Comparison of ENCODE assay signal across 9 cellular contexts in genomic region chr6:41801380-41801779, GRCh38. TPM values are rescaled to one million over a fixed set of nuclear protein-coding genes. Genes with fewer than 3 reads are reported as not detected.
DNase-seq lines count a peak whose midpoint lies in the region; TF ChIP-seq lines count a peak whose summit lies in the region.
"Had no signal": no experiment of that assay in that cellular context is flagged by ENCODE, and none has a peak within 500 bp of the region (broad histone marks: within the 10 kb centered on the region; RNA-seq: fewer than 3 reads in every experiment).

No MANE protein-coding gene starts in this region.

- H3K36me3 ChIP-seq in WERI-Rb-1 (peaks cover 94% of the 10 kb centered on the region), kidney epithelial cell (ENCODE audit: control insufficient read depth, insufficient read depth, low read length) (peaks cover under 1% of the 10 kb centered on the region)

- H3K27ac ChIP-seq in WERI-Rb-1 = no peak overlapping the region

- H3K36me3 Mint-ChIP-seq in CD14-positive monocyte = peaks cover 23 to 35% of the 10 kb centered on the region in 2 donors

- no peaks in the 10 kb centered on the region for H3K27me3 ChIP-seq in WERI-Rb-1 (ENCODE audit: insufficient read depth, low read depth, severe bottlenecking)
- no peaks in the 10 kb centered on the region for H3K27me3 ChIP-seq in kidney epithelial cell (ENCODE audit: control insufficient read depth, insufficient read depth, low read length)

- H3K4me3 ChIP-seq in HFF-Myc (replicated peaks; ENCODE audit: low read depth, low read length) (no peak overlapping the region), WERI-Rb-1 (ENCODE audit: low read depth, low read length) (no peak overlapping the region), kidney epithelial cell (ENCODE audit: low read depth, low read length) (no peak overlapping the region)

- no peak overlapping the region for H3K4me3 Mint-ChIP-seq in CD14-positive monocyte

- H3K9me3 Mint-ChIP-seq in CD14-positive monocyte = peaks cover 0 to 3% (median 0%) of the 10 kb centered on the region in 7 donors

- no peaks in the 10 kb centered on the region for H3K9me3 ChIP-seq in WERI-Rb-1 (ENCODE audit: severe bottlenecking)

- intact Hi-C loops in CD14-positive monocyte (cut with micrococcal nuclease) = no loop called here

- H3K27ac Mint-ChIP-seq in CD14-positive monocyte = no peak overlapping the region

- H3K27me3 Mint-ChIP-seq in CD14-positive monocyte (ENCODE audit: low read depth in 3 of 3) = peaks cover 0 to 2% (median 0%) of the 10 kb centered on the region in 3 donors

- H3K4me1 Mint-ChIP-seq in CD14-positive monocyte = no peaks in the 10 kb centered on the region

- DNase-seq in CD14-positive monocyte (ENCODE audit: low spot score) (no peak), HFF-Myc (ENCODE audit: extremely low read depth, low read depth) (no peak), WERI-Rb-1 (no peak), kidney epithelial cell (ENCODE audit: low read depth) (no peak), NCI-H2081 treated with DMSO at 0.1 percent for 48 hours (lab: John Stamatoyannopoulos, UW) (no peak), SW480 (ENCODE audit: low spot score) (no peak), COLO829 (ENCODE audit: low spot score) (no peak)
- DNase-seq in NK-92 treated with Interleukin-12 subunit alpha and Interleukin-12 subunit beta, amount 100 ng/mL, for 24 hours (lab: John Stamatoyannopoulos, UW) = no peak

- TF ChIP-seq CTCF in CD14-positive monocyte (IDR thresholded peaks at IDR 0.05) (peak; percentile 21), HFF-Myc (IDR thresholded peaks at IDR 0.05; ENCODE audit: low read depth, low read length, missing control alignments) (peak; percentile 67), WERI-Rb-1 (IDR thresholded peaks at IDR 0.05; ENCODE audit: low read depth, low read length) (peak; percentile 41; the same call in 1 of the 2 replicates), kidney epithelial cell (IDR thresholded peaks at IDR 0.05; ENCODE audit: insufficient read depth, low read length, poor library complexity, severe bottlenecking) (peak; percentile 63)

RNA-seq across cellular contexts. Expression of gene TOMM6, which starts 13.9 kb away (rescaled TPM):
- 100 to 1,000 TPM; 343 to 382 TPM for polyA plus RNA-seq in CD14-positive monocyte
- total RNA-seq in kidney epithelial cell = 125 and 143 TPM in 2 replicates

RNA-seq across cellular contexts. Expression of gene PRICKLE4, which starts 20.8 kb away (rescaled TPM):
- not detected for polyA plus RNA-seq in CD14-positive monocyte
- not detected in 2 replicates for total RNA-seq in kidney epithelial cell

RNA-seq across cellular contexts. Expression of gene FRS3, which starts 21.7 kb away (rescaled TPM):
- 1 to 10 TPM; 1.3 to 2.6 TPM for polyA plus RNA-seq in CD14-positive monocyte
- 2.1 and 4.0 TPM in 2 replicates for total RNA-seq in kidney epithelial cell

RNA-seq across cellular contexts. Expression of gene PGC, which starts 54.2 kb away (rescaled TPM):
- not detected for polyA plus RNA-seq in CD14-positive monocyte
- total RNA-seq in kidney epithelial cell = not detected in 2 replicates
- total RNA-seq: subcutaneous adipose tissue had no signal
